19 cellular contexts compared by ENCODE assay signal in genomic region chr22:27947461-27947860, GRCh38. TPM values are rescaled to one million over a fixed set of nuclear protein-coding genes. Genes with fewer than 3 reads are reported as not detected.
DNase-seq lines count a peak whose midpoint lies in the region; ATAC-seq, FAIRE-seq and TF ChIP-seq lines count a peak whose summit lies in the region.
"Had no signal": no experiment of that assay in that cellular context is flagged by ENCODE, and none has a peak within 500 bp of the region (broad histone marks: within the 10 kb centered on the region; RNA-seq: fewer than 3 reads in every experiment).

No MANE protein-coding gene starts in this region.

- FAIRE-seq in HTR-8/SVneo (lab: Jason Lieb, UNC), result no peak
- FAIRE-seq: GM12891, GM18507, H1 had no signal

- H2AK5ac ChIP-seq in mesendoderm (ENCODE audit: low read length), result no peak overlapping the region

- H3K79me2 ChIP-seq in OCI-LY3 (ENCODE audit: low read length) (no peaks in the 10 kb centered on the region), mesendoderm (ENCODE audit: control insufficient read depth, insufficient read depth, low read length) (no peaks in the 10 kb centered on the region), PC-3 (ENCODE audit: low read length) (no peaks in the 10 kb centered on the region)

- no peaks in the 10 kb centered on the region for H3K9me3 ChIP-seq in OCI-LY3 (ENCODE audit: insufficient read depth, low read length)
- H3K9me3 ChIP-seq in PC-3 (ENCODE audit: low read length), result no peaks in the 10 kb centered on the region

- H4K8ac ChIP-seq in mesendoderm (ENCODE audit: low read depth, low read length), result no peak overlapping the region

- no TSS peak for BruUV-seq in PC-3 (replicated peaks; lab: Mats Ljungman, UMichigan)

- no peak overlapping the region for H3K4me3 ChIP-seq in OCI-LY3 (ENCODE audit: low read length)
- no peak overlapping the region for H3K4me3 ChIP-seq in mesendoderm (ENCODE audit: low read length)
- no peak overlapping the region for H3K4me3 ChIP-seq in PC-3 (ENCODE audit: low read length)
- H3K4me3 ChIP-seq: GM23248 had no signal

- H3K23ac ChIP-seq in mesendoderm (ENCODE audit: low read length), result no peak overlapping the region

- H3K9ac ChIP-seq in OCI-LY3 (ENCODE audit: low read length), result no peak overlapping the region
- no peak overlapping the region for H3K9ac ChIP-seq in mesendoderm (ENCODE audit: low read length)
- no peak overlapping the region for H3K9ac ChIP-seq in PC-3 (ENCODE audit: low read length)
- H3K9ac ChIP-seq: GM23248 had no signal

- no peak overlapping the region for H2AFZ ChIP-seq in OCI-LY3 (ENCODE audit: low read depth, low read length)
- H2AFZ ChIP-seq in PC-3 (ENCODE audit: low read length), result no peak overlapping the region
- H2AFZ ChIP-seq: GM23248 had no signal

- H2BK5ac ChIP-seq in mesendoderm (ENCODE audit: low read length), result no peak overlapping the region

- no peak overlapping the region for H2BK15ac ChIP-seq in mesendoderm (replicated peaks; ENCODE audit: low read depth)

- no peak for TF ChIP-seq CTCF in OCI-LY3 (IDR thresholded peaks at IDR 0.05; ENCODE audit: low read depth, low read length)
- no peak for TF ChIP-seq CTCF in PC-3 (conservative IDR thresholded peaks at IDR 0.05; ENCODE audit: low read depth, low read length)

- CTCF ChIA-PET in PC-3 (lab: Charles Lee), result no interaction called here

- no peaks in the 10 kb centered on the region for H3K9me2 ChIP-seq in PC-3 (replicated peaks; ENCODE audit: low read length)

- no peak for ATAC-seq in PC-3
- ATAC-seq: HCT116 had no signal

- H3K4ac ChIP-seq in mesendoderm (ENCODE audit: low read depth, low read length), result no peak overlapping the region

- H3K4me1 ChIP-seq in OCI-LY3 (ENCODE audit: low read length), result peaks cover 20% of the 10 kb centered on the region
- H3K4me1 ChIP-seq in mesendoderm (ENCODE audit: control insufficient read depth, low read depth, low read length), result no peaks in the 10 kb centered on the region
- H3K4me1 ChIP-seq in PC-3 (ENCODE audit: insufficient read depth, low read length), result peaks cover 4% of the 10 kb centered on the region; the same call in 1 of the 2 replicates

- DNase-seq in amniotic epithelial cell (ENCODE audit: low read depth), result peak; percentile 57
- DNase-seq in mesendoderm, result peak; percentile 78
- no peak for DNase-seq in PC-3
- no peak for DNase-seq in NCI-H2029 (lab: John Stamatoyannopoulos, UW)
- DNase-seq in HTR-8/SVneo (ENCODE audit: insufficient read length, low spot score), result no peak
- DNase-seq: C1 segment of cervical spinal cord; Calu3; CD4-positive, alpha-beta memory T cell; COR-L47; DMS53; DMS79 treated with DMSO at 0.1 percent for 48 hours; GF-D8; GM23248; H9 had no signal

- no peaks in the 10 kb centered on the region for H3F3A ChIP-seq in PC-3 (ENCODE audit: low read length, unreplicated experiment)

- intact Hi-C loops in PC-3 (cut with micrococcal nuclease), result no loop called here

- no peaks in the 10 kb centered on the region for H4K20me1 ChIP-seq in OCI-LY3 (ENCODE audit: insufficient read depth, low read length)
- H4K20me1 ChIP-seq in PC-3 (ENCODE audit: low read length), result no peaks in the 10 kb centered on the region

- no peak overlapping the region for H3K18ac ChIP-seq in mesendoderm (ENCODE audit: low read length)

- H3K27ac ChIP-seq in OCI-LY3 (ENCODE audit: low read length) (peak overlapping the region; percentile 41), mesendoderm (ENCODE audit: low read depth, low read length) (no peak overlapping the region), PC-3 (ENCODE audit: low read length) (no peak overlapping the region)
- H3K27ac ChIP-seq: GM23248 had no signal

- H2BK120ac ChIP-seq in mesendoderm (ENCODE audit: low read depth, low read length), result no peak overlapping the region

- no CpG with 5 or more reads among the region's 5 CpGs for WGBS in mesendoderm (ENCODE audit: extremely low coverage, insufficient coverage, low lambda C conversion rate)

- H3K56ac ChIP-seq in mesendoderm (ENCODE audit: low read length), result no peak overlapping the region

- no peak overlapping the region for H4K5ac ChIP-seq in mesendoderm (ENCODE audit: low read length)

- H3K4me2 ChIP-seq in OCI-LY3 (ENCODE audit: low read length) (peak overlapping the region; percentile 67), mesendoderm (ENCODE audit: low read length) (no peak overlapping the region), PC-3 (ENCODE audit: low read length) (no peak overlapping the region)

- H3K36me3 ChIP-seq in OCI-LY3 (replicated peaks; ENCODE audit: low read depth, low read length) (peaks cover 7% of the 10 kb centered on the region), mesendoderm (ENCODE audit: control insufficient read depth, insufficient read depth, low read length) (no peaks in the 10 kb centered on the region), PC-3 (ENCODE audit: low read depth, low read length) (no peaks in the 10 kb centered on the region)

- POLR2A ChIA-PET in PC-3 (lab: Charles Lee; ENCODE audit: unreplicated experiment), result no interaction called here

- H3K27me3 ChIP-seq in OCI-LY3 (ENCODE audit: low read depth, low read length) (no peaks in the 10 kb centered on the region), mesendoderm (ENCODE audit: insufficient read depth, low read length, poor library complexity) (no peaks in the 10 kb centered on the region), PC-3 (ENCODE audit: low read length) (no peaks in the 10 kb centered on the region)

- no peaks in the 10 kb centered on the region for H3K79me1 ChIP-seq in mesendoderm (ENCODE audit: low read length)

RNA-seq across cellular contexts. Expression of gene PITPNB, which starts 28.4 kb away (rescaled TPM):
- 73.5 TPM for polyA plus RNA-seq in mesendoderm (2013, experiment 1 of 2)
- polyA plus RNA-seq in mesendoderm (2013, experiment 2 of 2), result 74.5 TPM
- 15.3 and 22.7 TPM in 2 replicates for total RNA-seq in PC-3 (2014; rRNA removed)

Comparison
In these comparisons a context has a peak if more than half of its experiments do, and no peak if none do; other contexts are left out.
1. DNase-seq: peak in amniotic epithelial cell (single experiment) and mesendoderm (single experiment); none in PC-3 (single experiment), NCI-H2029 (single experiment) and HTR-8/SVneo (single experiment).